ENCODE assay signal across 9 cellular contexts in genomic region chr3:17151598-17152373, GRCh38.
DNase-seq lines count a peak whose midpoint lies in the region; ATAC-seq, FAIRE-seq and TF ChIP-seq lines count a peak whose summit lies in the region.
"Had no signal": no experiment of that assay in that cellular context is flagged by ENCODE, and none has a peak within 500 bp of the region (broad histone marks: within the 10 kb centered on the region; RNA-seq: fewer than 3 reads in every experiment).

No MANE protein-coding gene starts in this region.

- no peak overlapping the region for H2AFZ ChIP-seq in neuronal stem cell (ENCODE audit: low read length)

- H3K18ac ChIP-seq in neuronal stem cell (ENCODE audit: low read length) (peak overlapping the region; percentile 24), mesendoderm (ENCODE audit: low read length) (no peak overlapping the region)

- no peak overlapping the region for H3K4me2 ChIP-seq in neuronal stem cell (ENCODE audit: insufficient read depth, low read length, poor library complexity, severe bottlenecking)
- H3K4me2 ChIP-seq in mesendoderm (ENCODE audit: low read length) = no peak overlapping the region

- H2BK15ac ChIP-seq in neuronal stem cell (ENCODE audit: low read length) (no peak overlapping the region), mesendoderm (replicated peaks; ENCODE audit: low read depth) (no peak overlapping the region)

- H3K4me1 ChIP-seq in neuronal stem cell (ENCODE audit: control insufficient read depth in 2 of 2, insufficient read depth in 1 of 2, low read depth in 1 of 2, low read length in 2 of 2) = no peaks in the 10 kb centered on the region
- no peaks in the 10 kb centered on the region for H3K4me1 ChIP-seq in mesendoderm (ENCODE audit: control insufficient read depth, low read depth, low read length)

- no peak overlapping the region for H3K4ac ChIP-seq in neuronal stem cell (ENCODE audit: low read length)
- no peak overlapping the region for H3K4ac ChIP-seq in mesendoderm (ENCODE audit: low read depth, low read length)

- no peak overlapping the region for H4K8ac ChIP-seq in neuronal stem cell (ENCODE audit: low read depth, low read length)
- no peak overlapping the region for H4K8ac ChIP-seq in mesendoderm (ENCODE audit: low read depth, low read length)

- peak; percentile 98 for ATAC-seq in GM21367 (IDR thresholded peaks at IDR 0.05; ENCODE audit: unreplicated experiment)

- no peak overlapping the region for H2BK12ac ChIP-seq in neuronal stem cell (ENCODE audit: low read length)

- H3K27ac ChIP-seq in neuronal stem cell (replicated peaks; ENCODE audit: low read length) (no peak overlapping the region), mesendoderm (ENCODE audit: low read depth, low read length) (no peak overlapping the region)

- H3K27me3 ChIP-seq in neuronal stem cell (ENCODE audit: control insufficient read depth in 3 of 3, insufficient read depth in 3 of 3, low read depth in 1 of 3, low read length in 3 of 3) = no peaks in the 10 kb centered on the region
- no peaks in the 10 kb centered on the region for H3K27me3 ChIP-seq in mesendoderm (ENCODE audit: insufficient read depth, low read length, poor library complexity)

- no peak overlapping the region for H3K4me3 ChIP-seq in neuronal stem cell (ENCODE audit: low read length in 2 of 2)
- H3K4me3 ChIP-seq in mesendoderm (ENCODE audit: low read length) = no peak overlapping the region

- H3K14ac ChIP-seq in neuronal stem cell (ENCODE audit: low read length) = peak overlapping the region; percentile 23

- FAIRE-seq in D721Med (lab: Jason Lieb, UNC) = no peak
- FAIRE-seq: TTC549 had no signal

- no peak for TF ChIP-seq CTCF in D721Med (IDR thresholded peaks at IDR 0.05; ENCODE audit: insufficient read depth, missing control alignments)

- no peaks in the 10 kb centered on the region for H3K79me2 ChIP-seq in mesendoderm (ENCODE audit: control insufficient read depth, insufficient read depth, low read length)

- H4K91ac ChIP-seq in neuronal stem cell (ENCODE audit: low read depth, low read length, poor library complexity) = no peak overlapping the region

- no peak overlapping the region for H3K23ac ChIP-seq in neuronal stem cell (ENCODE audit: low read depth, low read length, poor library complexity)
- H3K23ac ChIP-seq in mesendoderm (ENCODE audit: low read length) = no peak overlapping the region

- H4K5ac ChIP-seq in mesendoderm (ENCODE audit: low read length) = no peak overlapping the region

- H3K36me3 ChIP-seq in neuronal stem cell (replicated peaks in 1 of 2; ENCODE audit: control insufficient read depth in 2 of 2, insufficient read depth in 2 of 2, low read length in 2 of 2) (peaks cover 2 to 10% of the 10 kb centered on the region in 2 donors), mesendoderm (ENCODE audit: control insufficient read depth, insufficient read depth, low read length) (no peaks in the 10 kb centered on the region)

- no peaks in the 10 kb centered on the region for H3K79me1 ChIP-seq in neuronal stem cell (ENCODE audit: low read depth, low read length)
- H3K79me1 ChIP-seq in mesendoderm (ENCODE audit: low read length) = no peaks in the 10 kb centered on the region

- DNase-seq in AML-193 (lab: John Stamatoyannopoulos, UW) (peak; percentile 45 to 58), HK-2 (ENCODE audit: unreplicated experiment) (peak; percentile 5), activated T-cell treated with anti-CD3 and anti-CD28 coated beads for 24 hours (ENCODE audit: low read depth) (peak; percentile 82), neuronal stem cell (ENCODE audit: low spot score) (no peak), D721Med (ENCODE audit: insufficient read length, low spot score) (no peak), mesendoderm (no peak), epidermal melanocyte (ENCODE audit: insufficient read length, low spot score) (no peak)

- H2BK5ac ChIP-seq in neuronal stem cell (ENCODE audit: low read length) = no peak overlapping the region
- H2BK5ac ChIP-seq in mesendoderm (ENCODE audit: low read length) = no peak overlapping the region

- H3K56ac ChIP-seq in mesendoderm (ENCODE audit: low read length) = no peak overlapping the region

- no peak overlapping the region for H2AK5ac ChIP-seq in neuronal stem cell (ENCODE audit: low read depth, low read length)
- H2AK5ac ChIP-seq in mesendoderm (ENCODE audit: low read length) = no peak overlapping the region

- no peak overlapping the region for H3K9ac ChIP-seq in neuronal stem cell (ENCODE audit: low read depth, low read length, poor library complexity)
- no peak overlapping the region for H3K9ac ChIP-seq in mesendoderm (ENCODE audit: low read length)

- H2BK120ac ChIP-seq in neuronal stem cell (ENCODE audit: low read depth, low read length) = no peak overlapping the region
- H2BK120ac ChIP-seq in mesendoderm (ENCODE audit: low read depth, low read length) = no peak overlapping the region

- H3K9me3 ChIP-seq in neuronal stem cell (replicated peaks in 1 of 2; ENCODE audit: control insufficient read depth in 2 of 2, insufficient read depth in 1 of 2, low read depth in 1 of 2, low read length in 2 of 2) = no peaks in the 10 kb centered on the region

- WGBS in neuronal stem cell (ENCODE audit: extremely low coverage in 2 of 2, insufficient read length in 2 of 2, insufficient replicate concordance in 1 of 2), 2 donors = no CpG with 5 or more reads among the region's 16 CpGs
- WGBS in mesendoderm (ENCODE audit: extremely low coverage, insufficient coverage, low lambda C conversion rate) = no CpG with 5 or more reads among the region's 16 CpGs

Comparison
In these comparisons a context has a peak if more than half of its experiments do, and no peak if none do; other contexts are left out.
1. DNase-seq: peak in AML-193 (2 of 2), HK-2 (single experiment) and activated T-cell treated with anti-CD3 and anti-CD28 coated beads for 24 hours (single experiment); none in neuronal stem cell (single experiment), D721Med (single experiment), mesendoderm (single experiment) and epidermal melanocyte (single experiment).